1 cellular context compared by ENCODE assay signal in genomic region chr7:140155428-140155827, GRCh38.
TF ChIP-seq lines count a peak whose summit lies in the region.

No MANE protein-coding gene starts in this region.

TF ChIP-seq in K562, 482 proteins besides CTCF, POLR2A, EP300 and RAD21 (continued from another document):
- TF ChIP-seq DNMT1 (IDR thresholded peaks at IDR 0.05): no peak
- 0 out of 2 replicates have a peak, but pooled peaks have one; percentile 26 for TF ChIP-seq CEBPB (tag; IDR thresholded peaks at IDR 0.05)
- no peak for TF ChIP-seq NUFIP1 (IDR thresholded peaks at IDR 0.05; ENCODE audit: partially characterized antibody)
- TF ChIP-seq KDM1A (IDR thresholded peaks at IDR 0.05): no peak; a peak in 1 of 4 replicates
- TF ChIP-seq RBM39 (optimal IDR thresholded peaks at IDR 0.05; ENCODE audit: low read depth, low read length): no peak
- no peak for TF ChIP-seq SAFB (IDR thresholded peaks at IDR 0.05; ENCODE audit: borderline replicate concordance, low read depth, low read length)
- no peak for TF ChIP-seq FOS (IDR thresholded peaks at IDR 0.05; ENCODE audit: extremely low read depth, insufficient read length)
- no peak for TF ChIP-seq CHD2 (IDR thresholded peaks at IDR 0.05; ENCODE audit: low read depth, low read length)
- no peak for TF ChIP-seq RFX5 (IDR thresholded peaks at IDR 0.05; ENCODE audit: low read depth, low read length)
- TF ChIP-seq CEBPG (CRISPR knock-in tag; IDR thresholded peaks at IDR 0.05): no peak
- peak; percentile 24 to 58; a peak in 2 of 4 replicates for TF ChIP-seq CEBPG (tag; conservative IDR thresholded peaks at IDR 0.05 in 1 of 2, IDR thresholded peaks at IDR 0.05 in 1 of 2)
- no peak for TF ChIP-seq ZBTB26 (CRISPR knock-in tag; IDR thresholded peaks at IDR 0.05)
- TF ChIP-seq PTBP1 (IDR thresholded peaks at IDR 0.05; ENCODE audit: low read depth, low read length): no peak
- no peak for TF ChIP-seq NFE2L1 (tag; IDR thresholded peaks at IDR 0.05; ENCODE audit: borderline replicate concordance, low read depth)
- no peak for TF ChIP-seq ARID4B (CRISPR knock-in tag; IDR thresholded peaks at IDR 0.05)
- no peak for TF ChIP-seq MTA3 (IDR thresholded peaks at IDR 0.05; ENCODE audit: borderline replicate concordance)
- TF ChIP-seq CBFA2T3 (IDR thresholded peaks at IDR 0.05): peak; percentile 65
- no peak for TF ChIP-seq ILF3 (IDR thresholded peaks at IDR 0.05; ENCODE audit: borderline replicate concordance)
- no peak for TF ChIP-seq NELFE (IDR thresholded peaks at IDR 0.05; ENCODE audit: insufficient read depth, insufficient read length)
- TF ChIP-seq CBFA2T2 (conservative IDR thresholded peaks at IDR 0.05): peak; percentile 40
- TF ChIP-seq NCOA6 (IDR thresholded peaks at IDR 0.05): no peak
